In the genomic region with DNA sequence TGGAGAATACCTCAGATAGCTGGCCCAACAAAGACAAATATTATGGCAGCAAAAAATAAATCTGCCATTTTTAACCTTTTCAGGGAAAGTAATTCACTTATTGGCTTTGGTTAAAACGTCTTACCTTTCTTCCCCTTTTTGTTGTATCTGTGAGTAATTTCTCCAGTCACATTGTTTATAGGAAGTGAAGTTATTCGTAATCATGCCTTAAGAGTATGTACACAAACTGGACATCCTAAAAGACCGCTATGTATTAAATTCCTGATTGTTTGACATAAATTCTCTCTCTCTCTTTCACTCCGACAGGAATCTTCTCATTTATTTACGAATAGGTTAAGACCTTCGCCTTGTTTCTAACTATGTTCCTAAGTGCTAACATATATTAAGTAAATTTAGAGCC, we compare ENCODE assay signal across 25 cellular contexts.
"Had no signal": no experiment of that assay in that cellular context is flagged by ENCODE, and none has a peak within 500 bp of the region (broad histone marks: within the 10 kb centered on the region; RNA-seq: fewer than 3 reads in every experiment).

No MANE protein-coding gene starts in this region.

- H3K36me3 ChIP-seq: colonic mucosa, esophagus muscularis mucosa, esophagus squamous epithelium, gastrocnemius medialis, gastroesophageal sphincter, heart left ventricle, heart right ventricle had no signal

- DNase-seq: colonic mucosa; cortex of kidney; dermis blood vessel endothelial cell; dorsolateral prefrontal cortex; effector CD4-positive, alpha-beta T cell; effector CD8-positive, alpha-beta T cell; effector memory CD4-positive, alpha-beta T cell; effector memory CD8-positive, alpha-beta T cell; endodermal cell; erythroblast; esophagus squamous epithelium; foreskin fibroblast; foreskin keratinocyte; foreskin melanocyte; gastrocnemius medialis; glutamatergic neuron; head of caudate nucleus; heart left ventricle; heart right ventricle had no signal

- H3K27ac ChIP-seq: colonic mucosa, coronary artery, dorsolateral prefrontal cortex, epithelial cell of prostate, esophagus muscularis mucosa, esophagus squamous epithelium, foreskin keratinocyte, gastrocnemius medialis, gastroesophageal sphincter, heart left ventricle, heart right ventricle, hepatocyte had no signal

- H3K4me1 ChIP-seq: foreskin keratinocyte, gastrocnemius medialis, heart left ventricle, heart right ventricle had no signal

- ATAC-seq: effector memory CD8-positive, alpha-beta T cell; esophagus mucosa; foreskin keratinocyte; gastrocnemius medialis; gastroesophageal sphincter; heart left ventricle; heart right ventricle had no signal

- H3K4me2 ChIP-seq: hepatocyte had no signal

- H2AFZ ChIP-seq: hepatocyte had no signal

- H3K4me3 ChIP-seq: colonic mucosa, coronary artery, dorsolateral prefrontal cortex, esophagus muscularis mucosa, esophagus squamous epithelium, gastrocnemius medialis, gastroesophageal sphincter, heart left ventricle, heart right ventricle, hepatocyte had no signal

- H3K27me3 ChIP-seq: colonic mucosa, esophagus muscularis mucosa, esophagus squamous epithelium, gastrocnemius medialis, gastroesophageal sphincter, heart left ventricle, heart right ventricle, hepatocyte had no signal

- H3K9me3 ChIP-seq: colonic mucosa, esophagus muscularis mucosa, esophagus squamous epithelium, gastrocnemius medialis, gastroesophageal sphincter, heart left ventricle, heart right ventricle had no signal
